In genomic region chr2:188046437-188046836, GRCh38 we compare ENCODE assay signal across 1 cellular context.
A peak's percentile ranks its signal among the peaks of the same experiment; 100 is the strongest.
TF ChIP-seq lines count a peak whose summit lies in the region.

No MANE protein-coding gene starts in this region.

TF ChIP-seq in endothelial cell of umbilical vein, 7 proteins besides CTCF, POLR2A, EP300 and RAD21:
- TF ChIP-seq FOS (IDR thresholded peaks at IDR 0.05; ENCODE audit: borderline replicate concordance, insufficient read depth, low read length) (peak; percentile 62), MYC (IDR thresholded peaks at IDR 0.05; ENCODE audit: low read depth, low read length) (no peak), GATA2 (IDR thresholded peaks at IDR 0.05; ENCODE audit: insufficient read depth, insufficient read length, low read depth, low read length) (peak; percentile 81), POLR2AphosphoS5 (IDR thresholded peaks at IDR 0.05; ENCODE audit: insufficient read depth, low read depth, low read length) (no peak), MAX (IDR thresholded peaks at IDR 0.05; ENCODE audit: insufficient read depth, insufficient read length) (no peak), EZH2 (IDR thresholded peaks at IDR 0.05; ENCODE audit: borderline replicate concordance, low read depth, low read length, severe bottlenecking) (no peak)
